Comparison of ENCODE assay signal across 19 cellular contexts in the genomic region with DNA sequence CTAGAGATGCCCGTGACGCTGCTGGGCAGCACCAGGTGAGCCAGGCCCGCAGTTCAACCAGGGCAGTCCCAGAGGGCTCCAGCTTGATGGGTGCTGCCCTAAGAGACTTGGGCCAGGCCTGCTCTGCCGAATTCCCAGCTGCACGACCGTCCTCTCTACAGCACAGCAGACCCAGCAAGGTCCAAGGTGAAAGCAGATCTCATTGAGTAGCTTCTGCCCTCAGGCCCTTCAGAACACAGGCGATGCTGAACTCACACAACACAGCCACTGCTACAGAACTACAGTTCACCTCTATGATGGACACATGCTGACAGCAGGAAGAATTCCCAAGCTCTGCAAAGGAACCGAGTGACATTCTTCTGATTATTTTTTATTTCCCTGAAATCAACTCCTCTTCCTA.
DNase-seq lines count a peak whose midpoint lies in the region; ATAC-seq and TF ChIP-seq lines count a peak whose summit lies in the region.
"Had no signal": no experiment of that assay in that cellular context is flagged by ENCODE, and none has a peak within 500 bp of the region (broad histone marks: within the 10 kb centered on the region; RNA-seq: fewer than 3 reads in every experiment).

No MANE protein-coding gene starts in this region.

- H3K4me2 ChIP-seq in neural cell (ENCODE audit: low read length): no peak overlapping the region

- peaks cover 42 to 100% (median 86%) of the 10 kb centered on the region in 9 donors for H3K4me1 ChIP-seq in heart right ventricle
- H3K4me1 ChIP-seq in endodermal cell (ENCODE audit: control insufficient read depth, insufficient read depth, low read length): peaks cover 6% of the 10 kb centered on the region
- H3K4me1 ChIP-seq in thyroid gland: peaks cover 51 to 72% of the 10 kb centered on the region in 2 donors

- H3K9me3 ChIP-seq in heart right ventricle (no peaks in the 10 kb centered on the region), endodermal cell (ENCODE audit: control insufficient read depth, low read length) (no peaks in the 10 kb centered on the region), neural cell (ENCODE audit: low read length) (no peaks in the 10 kb centered on the region), thyroid gland (no peaks in the 10 kb centered on the region)
- H3K9me3 ChIP-seq: suprapubic skin had no signal

- H3K9ac ChIP-seq in endodermal cell (ENCODE audit: extremely low read depth, low read length, poor library complexity, severe bottlenecking) (no peak overlapping the region), neural cell (ENCODE audit: low read length) (peak overlapping the region; percentile 55)

- no peaks in the 10 kb centered on the region for H3K36me3 ChIP-seq in heart right ventricle
- H3K36me3 ChIP-seq in endodermal cell (ENCODE audit: control insufficient read depth, insufficient read depth, low read length): no peaks in the 10 kb centered on the region
- no peaks in the 10 kb centered on the region for H3K36me3 ChIP-seq in neural cell (ENCODE audit: insufficient read depth, low read length)
- no peaks in the 10 kb centered on the region for H3K36me3 ChIP-seq in thyroid gland
- H3K36me3 ChIP-seq: suprapubic skin had no signal

- H3K27ac ChIP-seq in heart right ventricle: peak overlapping the region in 9 of 10 donors; percentile 48 to 83 (median 74)
- no peak overlapping the region for H3K27ac ChIP-seq in endodermal cell (ENCODE audit: low read depth, low read length)
- H3K27ac ChIP-seq in neural cell (ENCODE audit: low read length): peak overlapping the region; percentile 85
- peak overlapping the region; percentile 53 to 84 (median 74) for H3K27ac ChIP-seq in thyroid gland
- H3K27ac ChIP-seq: coronary artery, suprapubic skin had no signal

- DNase-seq in heart right ventricle: no peak
- DNase-seq in cardiac septum (ENCODE audit: low spot score): no peak
- no peak for DNase-seq in endodermal cell
- no peak for DNase-seq in thyroid gland
- DNase-seq in NCI-H526 treated with DMSO at 0.1 percent for 48 hours (lab: John Stamatoyannopoulos, UW): no peak
- DNase-seq in anterior cingulate cortex (lab: John Stamatoyannopoulos, UW): no peak
- DNase-seq in NK-92 treated with Interleukin-12 subunit alpha and Interleukin-12 subunit beta, amount 100 ng/mL, for 24 hours (lab: John Stamatoyannopoulos, UW): no peak
- DNase-seq: activated CD4-positive, alpha-beta T cell treated with anti-CD3 and anti-CD28 coated beads for 1 hour; activated T-cell treated with anti-CD3 and anti-CD28 coated beads, Interleukin-2, amount 50 U/mL, for 72 hours; C1 segment of cervical spinal cord; DMS 273 treated with DMSO at 0.1 percent for 48 hours; HFFc6; NCI-H510A treated with DMSO at 0.1 percent for 48 hours; stimulated activated CD4-positive, alpha-beta T cell treated with anti-CD3 and anti-CD28 coated beads, Interleukin-12 subunit alpha, Interleukin-12 subunit beta, amount 100 ng/mL, for 4 hours had no signal

- no peak for TF ChIP-seq EP300 in neural cell (conservative IDR thresholded peaks at IDR 0.05; ENCODE audit: poor library complexity, severe bottlenecking)

- no peaks in the 10 kb centered on the region for H3K9me2 ChIP-seq in neural cell (ENCODE audit: insufficient read depth, low read length)

- H3K4me3 ChIP-seq in heart right ventricle (no peak overlapping the region), endodermal cell (ENCODE audit: low read length) (no peak overlapping the region), neural cell (ENCODE audit: low read length) (peak overlapping the region; percentile 27), thyroid gland (replicated peaks in 1 of 3) (no peak overlapping the region)
- H3K4me3 ChIP-seq: coronary artery, suprapubic skin had no signal

- H3K9me3 Mint-ChIP-seq in endodermal cell: no peaks in the 10 kb centered on the region
- H3K9me3 Mint-ChIP-seq: activated naive CD4-positive, alpha-beta T cell treated with anti-CD3 and anti-CD28 coated beads, Interleukin-2, amount 50 U/mL, for 24 hours; activated T-cell treated with anti-CD3 and anti-CD28 coated beads, Interleukin-2, amount 50 U/mL, for 72 hours; HFFc6 had no signal

- no peaks in the 10 kb centered on the region for H3F3A ChIP-seq in neural cell (ENCODE audit: insufficient read depth, low read length, poor library complexity, severe bottlenecking)

- no peak for ATAC-seq in heart right ventricle
- ATAC-seq: activated T-cell treated with anti-CD3 and anti-CD28 coated beads, Interleukin-2, amount 50 U/mL, for 72 hours; HepG2 had no signal

- peak overlapping the region; percentile 49 for H3K27ac Mint-ChIP-seq in endodermal cell
- H3K27ac Mint-ChIP-seq: activated naive CD4-positive, alpha-beta T cell treated with anti-CD3 and anti-CD28 coated beads, Interleukin-2, amount 50 U/mL, for 24 hours; activated T-cell treated with anti-CD3 and anti-CD28 coated beads, Interleukin-2, amount 50 U/mL, for 72 hours; HFFc6 had no signal

- peaks cover 8% of the 10 kb centered on the region for H3K79me2 ChIP-seq in neural cell (replicated peaks; ENCODE audit: insufficient read depth, low read length)

- TF ChIP-seq RAD21 in neural cell (conservative IDR thresholded peaks at IDR 0.05): no peak

- H3K27me3 ChIP-seq in heart right ventricle: no peaks in the 10 kb centered on the region
- H3K27me3 ChIP-seq in endodermal cell (ENCODE audit: control insufficient read depth, insufficient read depth, low read length, poor library complexity, severe bottlenecking): no peaks in the 10 kb centered on the region
- H3K27me3 ChIP-seq in neural cell (ENCODE audit: insufficient read depth, low read depth, low read length): no peaks in the 10 kb centered on the region
- no peaks in the 10 kb centered on the region for H3K27me3 ChIP-seq in thyroid gland
- H3K27me3 ChIP-seq: suprapubic skin had no signal

- WGBS in heart right ventricle, 2 donors: 75 to 77% methylated on average over 8 of the region's 8 CpGs
- 89 to 93% methylated on average over 4 to 8 of the region's 8 CpGs for WGBS in endodermal cell (ENCODE audit: insufficient coverage in 1 of 2, insufficient read length in 1 of 2), 2 experiments
- 79 to 83% methylated on average over 5 to 8 of the region's 8 CpGs for WGBS in thyroid gland, 2 donors

- H4K20me1 ChIP-seq in neural cell (ENCODE audit: insufficient read depth): no peaks in the 10 kb centered on the region

- no peaks in the 10 kb centered on the region for H3K36me3 Mint-ChIP-seq in endodermal cell (ENCODE audit: low read depth)
- H3K36me3 Mint-ChIP-seq: activated naive CD4-positive, alpha-beta T cell treated with anti-CD3 and anti-CD28 coated beads, Interleukin-2, amount 50 U/mL, for 24 hours had no signal

- intact Hi-C loops in heart right ventricle (cut with DNase I) (loop anchor here in 1 of 10 donors (10.0 kb wide), 1 partner anchor 62 kb away; no protein-coding TSS in a partner anchor), cardiac septum (cut with DNase I) (loop anchor here (1.0 to 5.0 kb wide), 2 partner anchors 22 to 35 kb away; no protein-coding TSS in a partner anchor), thyroid gland (cut with DNase I) (no loop called here)

- TF ChIP-seq CTCF in heart right ventricle (IDR thresholded peaks at IDR 0.05) (no peak), endodermal cell (conservative IDR thresholded peaks at IDR 0.05) (no peak), neural cell (IDR thresholded peaks at IDR 0.05; ENCODE audit: poor library complexity, severe bottlenecking) (no peak), thyroid gland (IDR thresholded peaks at IDR 0.05) (no peak)

- no peaks in the 10 kb centered on the region for H3K27me3 Mint-ChIP-seq in endodermal cell (ENCODE audit: insufficient read depth)
- H3K27me3 Mint-ChIP-seq: activated naive CD4-positive, alpha-beta T cell treated with anti-CD3 and anti-CD28 coated beads, Interleukin-2, amount 50 U/mL, for 24 hours had no signal

- peaks cover 39% of the 10 kb centered on the region for H3K4me1 Mint-ChIP-seq in endodermal cell

- TF ChIP-seq POLR2A in thyroid gland (IDR thresholded peaks at IDR 0.05): no peak

- H2AFZ ChIP-seq in neural cell (ENCODE audit: low read depth, low read length): no peak overlapping the region

- no peak overlapping the region for H3K4me3 Mint-ChIP-seq in endodermal cell
- H3K4me3 Mint-ChIP-seq: activated naive CD4-positive, alpha-beta T cell treated with anti-CD3 and anti-CD28 coated beads, Interleukin-2, amount 50 U/mL, for 24 hours; activated T-cell treated with anti-CD3 and anti-CD28 coated beads, Interleukin-2, amount 50 U/mL, for 72 hours; HFFc6 had no signal

TF ChIP-seq in neural cell, 6 proteins besides CTCF, POLR2A, EP300 and RAD21:
- no peak for TF ChIP-seq SMC3 (conservative IDR thresholded peaks at IDR 0.05; ENCODE audit: poor library complexity)
- TF ChIP-seq TAF1 (IDR thresholded peaks at IDR 0.05; ENCODE audit: low read depth): no peak
- TF ChIP-seq MXI1 (conservative IDR thresholded peaks at IDR 0.05; ENCODE audit: poor library complexity, severe bottlenecking): no peak
- TF ChIP-seq, protein P1, sequence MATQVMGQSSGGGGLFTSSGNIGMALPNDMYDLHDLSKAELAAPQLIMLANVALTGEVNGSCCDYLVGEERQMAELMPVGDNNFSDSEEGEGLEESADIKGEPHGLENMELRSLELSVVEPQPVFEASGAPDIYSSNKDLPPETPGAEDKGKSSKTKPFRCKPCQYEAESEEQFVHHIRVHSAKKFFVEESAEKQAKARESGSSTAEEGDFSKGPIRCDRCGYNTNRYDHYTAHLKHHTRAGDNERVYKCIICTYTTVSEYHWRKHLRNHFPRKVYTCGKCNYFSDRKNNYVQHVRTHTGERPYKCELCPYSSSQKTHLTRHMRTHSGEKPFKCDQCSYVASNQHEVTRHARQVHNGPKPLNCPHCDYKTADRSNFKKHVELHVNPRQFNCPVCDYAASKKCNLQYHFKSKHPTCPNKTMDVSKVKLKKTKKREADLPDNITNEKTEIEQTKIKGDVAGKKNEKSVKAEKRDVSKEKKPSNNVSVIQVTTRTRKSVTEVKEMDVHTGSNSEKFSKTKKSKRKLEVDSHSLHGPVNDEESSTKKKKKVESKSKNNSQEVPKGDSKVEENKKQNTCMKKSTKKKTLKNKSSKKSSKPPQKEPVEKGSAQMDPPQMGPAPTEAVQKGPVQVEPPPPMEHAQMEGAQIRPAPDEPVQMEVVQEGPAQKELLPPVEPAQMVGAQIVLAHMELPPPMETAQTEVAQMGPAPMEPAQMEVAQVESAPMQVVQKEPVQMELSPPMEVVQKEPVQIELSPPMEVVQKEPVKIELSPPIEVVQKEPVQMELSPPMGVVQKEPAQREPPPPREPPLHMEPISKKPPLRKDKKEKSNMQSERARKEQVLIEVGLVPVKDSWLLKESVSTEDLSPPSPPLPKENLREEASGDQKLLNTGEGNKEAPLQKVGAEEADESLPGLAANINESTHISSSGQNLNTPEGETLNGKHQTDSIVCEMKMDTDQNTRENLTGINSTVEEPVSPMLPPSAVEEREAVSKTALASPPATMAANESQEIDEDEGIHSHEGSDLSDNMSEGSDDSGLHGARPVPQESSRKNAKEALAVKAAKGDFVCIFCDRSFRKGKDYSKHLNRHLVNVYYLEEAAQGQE (IDR thresholded peaks at IDR 0.05; ENCODE audit: borderline replicate concordance): no peak
- TF ChIP-seq POLR2AphosphoS5 (IDR thresholded peaks at IDR 0.05): no peak
TF ChIP-seq in neural cell: peak in this region for 0.
